15 cellular contexts compared by ENCODE assay signal in the genomic region with DNA sequence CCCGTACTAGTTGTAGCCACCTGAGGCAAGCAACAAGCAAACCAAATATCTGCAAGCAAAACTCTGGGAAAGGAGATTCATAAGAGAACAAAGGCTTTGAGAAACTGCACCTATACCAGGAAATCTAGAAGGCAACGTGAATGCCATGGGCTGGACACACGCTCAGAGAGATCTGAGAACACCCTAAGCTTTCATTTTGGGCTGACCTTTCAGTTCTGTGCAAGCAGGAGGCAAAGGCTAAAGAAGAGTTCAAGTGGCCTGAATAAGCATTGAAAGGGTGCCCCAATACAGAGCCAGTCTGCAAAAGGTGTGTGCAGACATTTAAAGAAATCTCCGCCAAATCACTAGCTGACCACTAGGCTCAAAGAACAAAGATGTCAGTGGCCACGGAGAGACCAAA.
DNase-seq lines count a peak whose midpoint lies in the region; ATAC-seq and TF ChIP-seq lines count a peak whose summit lies in the region.
"Had no signal": no experiment of that assay in that cellular context is flagged by ENCODE, and none has a peak within 500 bp of the region (broad histone marks: within the 10 kb centered on the region; RNA-seq: fewer than 3 reads in every experiment).

No MANE protein-coding gene starts in this region.

- no peak overlapping the region for H2AK5ac ChIP-seq in neuronal stem cell (ENCODE audit: low read depth, low read length)

- TF ChIP-seq CTCF in MM.1S (IDR thresholded peaks at IDR 0.05; ENCODE audit: low read length), result no peak
- TF ChIP-seq CTCF in SU-DHL-6 (IDR thresholded peaks at IDR 0.05; ENCODE audit: insufficient read depth, low read length, poor library complexity, severe bottlenecking), result no peak
- TF ChIP-seq CTCF in endodermal cell (conservative IDR thresholded peaks at IDR 0.05), result peak; percentile 43

- H3K27me3 Mint-ChIP-seq in endodermal cell (ENCODE audit: insufficient read depth), result no peaks in the 10 kb centered on the region
- H3K27me3 Mint-ChIP-seq: CD4-positive, CD25-positive, alpha-beta regulatory T cell; CD8-positive, alpha-beta memory T cell had no signal

- H2AFZ ChIP-seq in MM.1S (ENCODE audit: low read length) (no peak overlapping the region), SU-DHL-6 (ENCODE audit: low read depth, low read length, severe bottlenecking) (peak overlapping the region; percentile 42), neuronal stem cell (ENCODE audit: low read length) (peak overlapping the region; percentile 17)

- no peaks in the 10 kb centered on the region for H4K20me1 ChIP-seq in MM.1S (ENCODE audit: insufficient read depth, low read length)
- no peaks in the 10 kb centered on the region for H4K20me1 ChIP-seq in SU-DHL-6 (ENCODE audit: low read depth, low read length)

- no peak overlapping the region for H3K9ac ChIP-seq in MM.1S (ENCODE audit: low read length)
- H3K9ac ChIP-seq in SU-DHL-6 (ENCODE audit: low read length), result no peak overlapping the region
- H3K9ac ChIP-seq in endodermal cell (ENCODE audit: extremely low read depth, low read length, poor library complexity, severe bottlenecking), result no peak overlapping the region
- no peak overlapping the region for H3K9ac ChIP-seq in neuronal stem cell (ENCODE audit: low read depth, low read length, poor library complexity)

- no peak overlapping the region for H2BK5ac ChIP-seq in neuronal stem cell (ENCODE audit: low read length)

- H2BK12ac ChIP-seq in neuronal stem cell (ENCODE audit: low read length), result no peak overlapping the region

- no peaks in the 10 kb centered on the region for H3K79me2 ChIP-seq in MM.1S (ENCODE audit: low read length)
- no peaks in the 10 kb centered on the region for H3K79me2 ChIP-seq in SU-DHL-6 (ENCODE audit: insufficient read depth, low read length)

- no peak for ATAC-seq in GM21526 (IDR thresholded peaks at IDR 0.05; ENCODE audit: low FRiP score, unreplicated experiment)

- H3K4me2 ChIP-seq in MM.1S (ENCODE audit: low read depth, low read length), result 0 out of 2 replicates have a peak overlapping the region, but pooled peaks have one; percentile 8
- no peak overlapping the region for H3K4me2 ChIP-seq in SU-DHL-6 (ENCODE audit: low read depth, low read length, poor library complexity, severe bottlenecking)
- no peak overlapping the region for H3K4me2 ChIP-seq in neuronal stem cell (ENCODE audit: insufficient read depth, low read length, poor library complexity, severe bottlenecking)

- no peak overlapping the region for H3K4me3 ChIP-seq in MM.1S (ENCODE audit: low read length)
- H3K4me3 ChIP-seq in SU-DHL-6 (ENCODE audit: insufficient read depth, low read length, poor library complexity, severe bottlenecking), result no peak overlapping the region
- peak overlapping the region; percentile 4 for H3K4me3 ChIP-seq in endodermal cell (ENCODE audit: low read length)
- H3K4me3 ChIP-seq in neuronal stem cell (ENCODE audit: low read length in 2 of 2), result no peak overlapping the region

- H3K27ac ChIP-seq in MM.1S (ENCODE audit: low read length) (no peak overlapping the region), SU-DHL-6 (ENCODE audit: low read depth, low read length) (no peak overlapping the region), endodermal cell (ENCODE audit: low read depth, low read length) (no peak overlapping the region), neuronal stem cell (replicated peaks; ENCODE audit: low read length) (no peak overlapping the region)

- no peak for DNase-seq in MM.1S
- no peak for DNase-seq in endodermal cell
- DNase-seq in neuronal stem cell (ENCODE audit: low spot score), result no peak
- no peak for DNase-seq in NCI-H2029 treated with DMSO at 0.1 percent for 48 hours (lab: John Stamatoyannopoulos, UW)
- no peak for DNase-seq in DMS 273 (lab: John Stamatoyannopoulos, UW; ENCODE audit: unreplicated experiment)
- no peak for DNase-seq in effector CD8-positive, alpha-beta T cell (lab: John Stamatoyannopoulos, UW)
- DNase-seq: ACHN; BE2C; C1 segment of cervical spinal cord; CD4-positive, CD25-positive, alpha-beta regulatory T cell; CD8-positive, alpha-beta memory T cell; COR-L47; HCEC 1CT had no signal

- H2BK15ac ChIP-seq in neuronal stem cell (ENCODE audit: low read length), result no peak overlapping the region

- no peak overlapping the region for H4K8ac ChIP-seq in neuronal stem cell (ENCODE audit: low read depth, low read length)

- peak overlapping the region; percentile 92 for H3K27ac Mint-ChIP-seq in endodermal cell
- H3K27ac Mint-ChIP-seq: CD4-positive, CD25-positive, alpha-beta regulatory T cell had no signal

- no peaks in the 10 kb centered on the region for H3K27me3 ChIP-seq in MM.1S (replicated peaks; ENCODE audit: insufficient read depth, low read length)
- H3K27me3 ChIP-seq in SU-DHL-6 (ENCODE audit: low read length), result no peaks in the 10 kb centered on the region
- no peaks in the 10 kb centered on the region for H3K27me3 ChIP-seq in endodermal cell (ENCODE audit: control insufficient read depth, insufficient read depth, low read length, poor library complexity, severe bottlenecking)
- no peaks in the 10 kb centered on the region for H3K27me3 ChIP-seq in neuronal stem cell (ENCODE audit: control insufficient read depth in 3 of 3, insufficient read depth in 3 of 3, low read depth in 1 of 3, low read length in 3 of 3)
- H3K27me3 ChIP-seq: BE2C had no signal

- peaks cover 31% of the 10 kb centered on the region for H3K4me1 Mint-ChIP-seq in endodermal cell
- H3K4me1 Mint-ChIP-seq: CD4-positive, CD25-positive, alpha-beta regulatory T cell; CD8-positive, alpha-beta memory T cell had no signal

- H3K9me3 Mint-ChIP-seq in endodermal cell, result peaks cover 15% of the 10 kb centered on the region

- H3K18ac ChIP-seq in neuronal stem cell (ENCODE audit: low read length), result no peak overlapping the region

- H3K23ac ChIP-seq in neuronal stem cell (ENCODE audit: low read depth, low read length, poor library complexity), result no peak overlapping the region

- H3K36me3 Mint-ChIP-seq in endodermal cell (ENCODE audit: low read depth), result peaks cover 43% of the 10 kb centered on the region
- H3K36me3 Mint-ChIP-seq: CD4-positive, CD25-positive, alpha-beta regulatory T cell; CD8-positive, alpha-beta memory T cell had no signal

- no peak overlapping the region for H3K4ac ChIP-seq in neuronal stem cell (ENCODE audit: low read length)

- no peak overlapping the region for H3K14ac ChIP-seq in neuronal stem cell (ENCODE audit: low read length)

- WGBS in endodermal cell (ENCODE audit: insufficient coverage in 1 of 2, insufficient read length in 1 of 2), 2 experiments, result 88 to 100% methylated on average over 2 to 5 of the region's 5 CpGs
- WGBS in neuronal stem cell (ENCODE audit: extremely low coverage in 2 of 2, insufficient read length in 2 of 2, insufficient replicate concordance in 1 of 2), 2 donors, result no CpG with 5 or more reads among the region's 5 CpGs

- H2BK120ac ChIP-seq in neuronal stem cell (ENCODE audit: low read depth, low read length), result no peak overlapping the region

- no peaks in the 10 kb centered on the region for H3K9me3 ChIP-seq in MM.1S (replicated peaks; ENCODE audit: insufficient read depth, low read length)
- no peaks in the 10 kb centered on the region for H3K9me3 ChIP-seq in SU-DHL-6 (ENCODE audit: insufficient read depth, low read length)
- peaks cover 39% of the 10 kb centered on the region for H3K9me3 ChIP-seq in endodermal cell (ENCODE audit: control insufficient read depth, low read length)
- no peaks in the 10 kb centered on the region for H3K9me3 ChIP-seq in neuronal stem cell (replicated peaks in 1 of 2; ENCODE audit: control insufficient read depth in 2 of 2, insufficient read depth in 1 of 2, low read depth in 1 of 2, low read length in 2 of 2)
- H3K9me3 ChIP-seq: BE2C had no signal

- H3F3A ChIP-seq in MM.1S (ENCODE audit: insufficient read depth, low read length) (no peaks in the 10 kb centered on the region), SU-DHL-6 (ENCODE audit: insufficient read depth) (no peaks in the 10 kb centered on the region)

- peak overlapping the region; percentile 88 for H3K4me3 Mint-ChIP-seq in endodermal cell
- H3K4me3 Mint-ChIP-seq: CD4-positive, CD25-positive, alpha-beta regulatory T cell; CD8-positive, alpha-beta memory T cell had no signal

- H3K9me2 ChIP-seq in MM.1S (replicated peaks; ENCODE audit: insufficient read depth, low read length) (no peaks in the 10 kb centered on the region), SU-DHL-6 (replicated peaks; ENCODE audit: insufficient read depth, low read length) (no peaks in the 10 kb centered on the region)

- H3K79me1 ChIP-seq in neuronal stem cell (ENCODE audit: low read depth, low read length), result no peaks in the 10 kb centered on the region

- H4K91ac ChIP-seq in neuronal stem cell (ENCODE audit: low read depth, low read length, poor library complexity), result no peak overlapping the region

- no peaks in the 10 kb centered on the region for H3K36me3 ChIP-seq in MM.1S (replicated peaks; ENCODE audit: insufficient read depth, low read length)
- H3K36me3 ChIP-seq in SU-DHL-6 (ENCODE audit: low read length), result no peaks in the 10 kb centered on the region
- peaks cover 8% of the 10 kb centered on the region for H3K36me3 ChIP-seq in endodermal cell (ENCODE audit: control insufficient read depth, insufficient read depth, low read length)
- no peaks in the 10 kb centered on the region for H3K36me3 ChIP-seq in neuronal stem cell (replicated peaks in 1 of 2; ENCODE audit: control insufficient read depth in 2 of 2, insufficient read depth in 2 of 2, low read length in 2 of 2)
- H3K36me3 ChIP-seq: BE2C had no signal

- no peaks in the 10 kb centered on the region for H3K4me1 ChIP-seq in MM.1S (ENCODE audit: low read length)
- peaks cover 11% of the 10 kb centered on the region for H3K4me1 ChIP-seq in endodermal cell (ENCODE audit: control insufficient read depth, insufficient read depth, low read length)
- H3K4me1 ChIP-seq in neuronal stem cell (ENCODE audit: control insufficient read depth in 2 of 2, insufficient read depth in 1 of 2, low read depth in 1 of 2, low read length in 2 of 2), result peaks cover 0 to 1% of the 10 kb centered on the region in 2 donors
- H3K4me1 ChIP-seq: BE2C had no signal
